In the genomic region with DNA sequence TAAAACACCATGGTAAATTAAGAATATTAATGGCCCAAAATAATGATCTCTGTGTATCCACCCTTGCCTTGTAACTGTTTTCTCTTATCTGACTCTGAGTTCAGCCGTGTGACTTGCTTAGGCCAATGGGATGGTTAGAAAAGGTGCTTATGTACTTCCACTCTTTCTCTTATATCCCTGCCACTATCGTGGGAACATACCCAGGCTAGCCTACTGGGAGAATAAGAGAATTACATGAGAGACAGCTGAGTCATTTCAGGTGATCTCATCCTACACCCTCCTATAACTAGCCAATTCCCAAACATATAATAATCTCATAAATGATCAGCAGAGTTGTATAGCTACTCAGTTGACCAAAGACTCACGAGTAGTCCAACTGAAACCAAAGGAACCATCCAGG, we compare ENCODE assay signal across 1 cellular context.
TF ChIP-seq lines count a peak whose summit lies in the region.

No MANE protein-coding gene starts in this region.

TF ChIP-seq in GM23338, 12 proteins besides CTCF, POLR2A, EP300 and RAD21:
- no peak for TF ChIP-seq ZNF462 (CRISPR knock-in tag; IDR thresholded peaks at IDR 0.05)
- TF ChIP-seq REST (IDR thresholded peaks at IDR 0.05; ENCODE audit: unreplicated experiment): no peak
- TF ChIP-seq NANOG (IDR thresholded peaks at IDR 0.05; ENCODE audit: borderline replicate concordance): no peak
- TF ChIP-seq, protein P1, sequence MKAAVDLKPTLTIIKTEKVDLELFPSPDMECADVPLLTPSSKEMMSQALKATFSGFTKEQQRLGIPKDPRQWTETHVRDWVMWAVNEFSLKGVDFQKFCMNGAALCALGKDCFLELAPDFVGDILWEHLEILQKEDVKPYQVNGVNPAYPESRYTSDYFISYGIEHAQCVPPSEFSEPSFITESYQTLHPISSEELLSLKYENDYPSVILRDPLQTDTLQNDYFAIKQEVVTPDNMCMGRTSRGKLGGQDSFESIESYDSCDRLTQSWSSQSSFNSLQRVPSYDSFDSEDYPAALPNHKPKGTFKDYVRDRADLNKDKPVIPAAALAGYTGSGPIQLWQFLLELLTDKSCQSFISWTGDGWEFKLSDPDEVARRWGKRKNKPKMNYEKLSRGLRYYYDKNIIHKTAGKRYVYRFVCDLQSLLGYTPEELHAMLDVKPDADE (IDR thresholded peaks at IDR 0.05): no peak
- no peak for TF ChIP-seq POLR2AphosphoS5 (IDR thresholded peaks at IDR 0.05; ENCODE audit: low read depth)
- TF ChIP-seq STAT1 (IDR thresholded peaks at IDR 0.05; ENCODE audit: unreplicated experiment): no peak
- no peak for TF ChIP-seq CREB1 (CRISPR knock-in tag; IDR thresholded peaks at IDR 0.05; ENCODE audit: low read depth)
- no peak for TF ChIP-seq ZNF331 (CRISPR knock-in tag; IDR thresholded peaks at IDR 0.05; ENCODE audit: low read depth)
- no peak for TF ChIP-seq EZH2phosphoT487 (IDR thresholded peaks at IDR 0.05; ENCODE audit: unreplicated experiment)
- no peak for TF ChIP-seq EZH2 (IDR thresholded peaks at IDR 0.05; ENCODE audit: low read depth, unreplicated experiment)
- no peak for TF ChIP-seq ZNF114 (CRISPR knock-in tag; IDR thresholded peaks at IDR 0.05)
- no peak for TF ChIP-seq JUNB (IDR thresholded peaks at IDR 0.05; ENCODE audit: unreplicated experiment)
TF ChIP-seq in GM23338: peak in this region for 0.
